8 cellular contexts compared by ENCODE assay signal in genomic region chr12:49264873-49265792, GRCh38.
A peak's percentile ranks its signal among the peaks of the same experiment; 100 is the strongest.
DNase-seq lines count a peak whose midpoint lies in the region; ATAC-seq and TF ChIP-seq lines count a peak whose summit lies in the region.

TUBA1C (plus strand) TSS chr12:49265082; CDS start chr12:49265182, 100 bp downstream.

- ATAC-seq in GM18499 (IDR thresholded peaks at IDR 0.05; ENCODE audit: insufficient read depth, unreplicated experiment) (peak; percentile 51), HG02938 (IDR thresholded peaks at IDR 0.05; ENCODE audit: unreplicated experiment) (peak; percentile 64)

- DNase-seq in NCI-H187 (lab: John Stamatoyannopoulos, UW) (peak; percentile 80 to 88), T-helper 22 cell (ENCODE audit: low read depth) (peak; percentile 76), astrocyte of the cerebellum (ENCODE audit: low read depth) (peak; percentile 72), hippocampal formation (lab: John Stamatoyannopoulos, UW) (peak; percentile 18 to 52), retinal pigment epithelial cell (ENCODE audit: low read depth) (peak; percentile 85), middle frontal gyrus (ENCODE audit: extremely low spot score, low spot score) (no peak)

- in situ Hi-C loops in astrocyte of the cerebellum (cut with HindIII; ENCODE audit: low sequenced_read_pairs) = loop anchor here (5.0 kb wide), 3 partner anchors 33 to 102 kb away; partner anchors contain the start of gene SPATS2

- TF ChIP-seq CTCF in astrocyte of the cerebellum (IDR thresholded peaks at IDR 0.05; ENCODE audit: low read depth, low read length, missing control alignments) = no peak
- TF ChIP-seq CTCF in retinal pigment epithelial cell (conservative IDR thresholded peaks at IDR 0.05; ENCODE audit: low read depth, low read length) = no peak

- peak within 1 kb of the TSS; percentile 94 for H3K4me3 ChIP-seq in astrocyte of the cerebellum (ENCODE audit: low read depth, low read length)
- peak within 1 kb of the TSS; percentile 90 for H3K4me3 ChIP-seq in retinal pigment epithelial cell (ENCODE audit: low read length)
